In genomic region chr6:77467038-77467437, GRCh38 we compare ENCODE assay signal across 1 cellular context.
TF ChIP-seq lines count a peak whose summit lies in the region.

No MANE protein-coding gene starts in this region.

TF ChIP-seq in H1, 55 proteins besides CTCF, POLR2A, EP300 and RAD21 (continued from another document):
- TF ChIP-seq CHD7 (IDR thresholded peaks at IDR 0.05; ENCODE audit: insufficient replicate concordance, low read length) (no peak), RFX5 (IDR thresholded peaks at IDR 0.05; ENCODE audit: borderline replicate concordance, low read depth, low read length) (no peak), BRCA1 (IDR thresholded peaks at IDR 0.05; ENCODE audit: low read depth, low read length) (no peak), ATF2 (IDR thresholded peaks at IDR 0.05; ENCODE audit: low read length) (no peak), USF2 (IDR thresholded peaks at IDR 0.05; ENCODE audit: low read length) (no peak), KDM5A (IDR thresholded peaks at IDR 0.05; ENCODE audit: low read length) (no peak), BACH1 (IDR thresholded peaks at IDR 0.05; ENCODE audit: low read length) (no peak)
